In genomic region chr18:58827886-58828285, GRCh38 we compare ENCODE assay signal across 35 cellular contexts.
"Had no signal": no experiment of that assay in that cellular context is flagged by ENCODE, and none has a peak within 500 bp of the region (broad histone marks: within the 10 kb centered on the region; RNA-seq: fewer than 3 reads in every experiment).

No MANE protein-coding gene starts in this region.

- H3K9me3 Mint-ChIP-seq: activated naive CD4-positive, alpha-beta T cell treated with anti-CD3 and anti-CD28 coated beads, Interleukin-2, amount 50 U/mL, for 24 hours; activated T-cell treated with anti-CD3 and anti-CD28 coated beads, Interleukin-2, amount 50 U/mL, for 24 hours; activated T-helper 2 cell treated with anti-CD3 and anti-CD28 coated beads, Interferon-gamma antibody, Interleukin-2, Interleukin-4, amounts not matched to agents 10 μg/mL and 5 μg/mL and 100 μg/mL, durations not matched to agents 14 hours and 24 hours and 36 hours; T-helper 1 cell treated with Interleukin-12 subunit alpha and Interleukin-12 subunit beta and Interleukin-4 antibody, amounts not matched to agents 30 μg/mL and 1 μg/mL, for 36 hours; T-helper 2 cell treated with Interferon-gamma antibody and Interleukin-4, amounts not matched to agents 5 μg/mL and 100 μg/mL, for 36 hours had no signal

- H3K4me3 ChIP-seq: body of pancreas, breast epithelium, MG63, Peyer's patch, SJSA1 had no signal

- ATAC-seq: activated CD4-positive, alpha-beta T cell treated with anti-CD3 and anti-CD28 coated beads for 36 hours; activated CD4-positive, CD25-positive, alpha-beta regulatory T cell treated with anti-CD3 and anti-CD28 coated beads, Interleukin-2, amount 50 U/mL, for 24 hours; activated CD8-positive, alpha-beta T cell treated with anti-CD3 and anti-CD28 coated beads, Interleukin-2, amount 10 ng/mL, durations not matched to agents 7 days and 5 days; body of pancreas; PC-3 had no signal

- H3K4me3 Mint-ChIP-seq: activated CD4-positive, alpha-beta T cell treated with anti-CD3 and anti-CD28 coated beads for 36 hours; activated CD4-positive, alpha-beta T cell treated with anti-CD3 and anti-CD28 coated beads, Interleukin-2, amount 10 ng/mL, durations not matched to agents 7 days and 5 days; activated CD8-positive, alpha-beta T cell treated with anti-CD3 and anti-CD28 coated beads, Interleukin-2, amount 10 ng/mL, durations not matched to agents 7 days and 5 days; activated naive CD4-positive, alpha-beta T cell treated with anti-CD3 and anti-CD28 coated beads, Interleukin-2, amount 50 U/mL, for 24 hours; activated naive CD8-positive, alpha-beta T cell treated with anti-CD3 and anti-CD28 coated beads, Interleukin-2, amount 10 ng/mL, durations not matched to agents 7 days and 5 days; activated T-cell treated with anti-CD3 and anti-CD28 coated beads, Interleukin-2, amount 50 U/mL, for 24 hours; T-helper 1 cell treated with Interleukin-12 subunit alpha and Interleukin-12 subunit beta and Interleukin-4 antibody, amounts not matched to agents 30 μg/mL and 1 μg/mL, for 36 hours; T-helper 2 cell treated with Interferon-gamma antibody and Interleukin-4, amounts not matched to agents 5 μg/mL and 100 μg/mL, for 36 hours had no signal

- H3K36me3 ChIP-seq: breast epithelium, MG63, Peyer's patch, SJSA1 had no signal

- H3K27ac ChIP-seq: breast epithelium, Peyer's patch, SJSA1 had no signal

- H3K9me3 ChIP-seq: body of pancreas, breast epithelium, MG63, Peyer's patch, SJSA1, SK-N-SH had no signal

- H3K4me1 Mint-ChIP-seq: activated CD4-positive, alpha-beta T cell treated with anti-CD3 and anti-CD28 coated beads for 36 hours had no signal

- H3K36me3 Mint-ChIP-seq: activated naive CD4-positive, alpha-beta T cell treated with anti-CD3 and anti-CD28 coated beads, Interleukin-2, amount 50 U/mL, for 24 hours; activated naive CD8-positive, alpha-beta T cell treated with anti-CD3 and anti-CD28 coated beads, Interleukin-2, amount 10 ng/mL, durations not matched to agents 7 days and 5 days had no signal

- H3K27ac Mint-ChIP-seq: activated CD4-positive, alpha-beta T cell treated with anti-CD3 and anti-CD28 coated beads for 36 hours; activated CD4-positive, alpha-beta T cell treated with anti-CD3 and anti-CD28 coated beads, Interleukin-2, amount 10 ng/mL, durations not matched to agents 7 days and 5 days; activated CD8-positive, alpha-beta T cell treated with anti-CD3 and anti-CD28 coated beads, Interleukin-2, amount 10 ng/mL, durations not matched to agents 7 days and 5 days; activated naive CD4-positive, alpha-beta T cell treated with anti-CD3 and anti-CD28 coated beads, Interleukin-2, amount 50 U/mL, for 24 hours; activated naive CD8-positive, alpha-beta T cell treated with anti-CD3 and anti-CD28 coated beads, Interleukin-2, amount 10 ng/mL, durations not matched to agents 7 days and 5 days; activated T-cell treated with anti-CD3 and anti-CD28 coated beads, Interleukin-2, amount 50 U/mL, for 24 hours; activated T-helper 2 cell treated with anti-CD3 and anti-CD28 coated beads, Interferon-gamma antibody, Interleukin-2, Interleukin-4, amounts not matched to agents 10 μg/mL and 5 μg/mL and 100 μg/mL, durations not matched to agents 14 hours and 24 hours and 36 hours; T-helper 1 cell treated with Interleukin-12 subunit alpha and Interleukin-12 subunit beta and Interleukin-4 antibody, amounts not matched to agents 30 μg/mL and 1 μg/mL, for 36 hours; T-helper 2 cell treated with Interferon-gamma antibody and Interleukin-4, amounts not matched to agents 5 μg/mL and 100 μg/mL, for 36 hours had no signal

- H3K27me3 ChIP-seq: body of pancreas, breast epithelium, MG63, Peyer's patch, SJSA1 had no signal

- DNase-seq: activated CD4-positive, alpha-beta T cell treated with anti-CD3 and anti-CD28 coated beads for 36 hours; activated CD4-positive, alpha-beta T cell treated with anti-CD3 and anti-CD28 coated beads, Interleukin-2, amount 10 ng/mL, durations not matched to agents 7 days and 5 days; activated CD4-positive, alpha-beta T cell treated with anti-CD3 and anti-CD28 coated beads, Interleukin-2, amount 50 U/mL, for 48 hours; activated CD8-positive, alpha-beta T cell treated with anti-CD3 and anti-CD28 coated beads, Interleukin-2, amount 10 ng/mL, durations not matched to agents 7 days and 5 days; activated gamma-delta T cell; activated naive CD4-positive, alpha-beta T cell treated with Interleukin-2 at 50 U/mL for 16 hours; activated naive CD8-positive, alpha-beta T cell treated with anti-CD3 and anti-CD28 coated beads, Interleukin-2, amount 10 ng/mL, durations not matched to agents 7 days and 5 days; activated T-cell treated with anti-CD3 and anti-CD28 coated beads, Interleukin-2, amount 50 U/mL, for 24 hours; amygdala; Kasumi-1; KG1; MG63; MV-4-11; NCI-H1092; NCI-H1436 treated with DMSO at 0.1 percent for 48 hours; NCI-H1694 treated with DMSO at 0.1 percent for 48 hours; NCI-H2029; NCI-H2227 treated with DMSO at 0.1 percent for 48 hours; NCI-H446; NCI-H524; NCI-H69; NK-92 treated with Interleukin-12 subunit alpha and Interleukin-12 subunit beta, amount 100 ng/mL, for 24 hours; PC-3; Peyer's patch; RPMI8226; SHP77 treated with DMSO at 0.1 percent for 48 hours; SK-N-SH had no signal

- H3K4me1 ChIP-seq: body of pancreas, breast epithelium, Peyer's patch had no signal
